1 cellular context compared by ENCODE assay signal in the genomic region with DNA sequence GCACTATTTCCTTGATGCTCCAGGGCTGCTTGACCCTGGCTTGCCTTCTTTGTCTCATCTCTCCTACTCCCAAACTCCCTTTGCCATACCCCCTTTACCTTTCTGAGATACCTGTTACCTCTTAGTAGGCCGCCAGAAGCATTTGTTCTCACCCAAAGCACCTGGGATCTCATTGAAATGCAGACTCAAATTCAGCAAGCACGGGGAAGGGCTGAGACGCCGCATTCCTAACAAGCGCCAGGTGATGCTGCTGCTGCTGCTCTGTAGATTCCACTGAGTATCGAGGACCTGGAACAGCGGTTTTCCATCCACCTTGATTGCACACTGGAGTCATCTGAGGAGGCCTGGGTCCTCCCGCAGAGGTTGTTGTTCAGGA.
TF ChIP-seq lines count a peak whose summit lies in the region.

No MANE protein-coding gene starts in this region.

TF ChIP-seq in GM12878, 131 proteins besides CTCF, POLR2A, EP300 and RAD21:
- TF ChIP-seq NR2F1 (conservative IDR thresholded peaks at IDR 0.05) (no peak), MYB (IDR thresholded peaks at IDR 0.05; ENCODE audit: borderline replicate concordance, low read depth, low read length) (no peak), EED (IDR thresholded peaks at IDR 0.05; ENCODE audit: low read depth) (no peak), POU2F2 (IDR thresholded peaks at IDR 0.05; ENCODE audit: borderline replicate concordance, low read depth, low read length) (no peak), EZH2 (IDR thresholded peaks at IDR 0.05; ENCODE audit: borderline replicate concordance, control insufficient read depth, low read depth, low read length) (no peak), SREBF1 (IDR thresholded peaks at IDR 0.05; ENCODE audit: low read length) (no peak), ZNF217 (IDR thresholded peaks at IDR 0.05) (no peak), MEF2B (IDR thresholded peaks at IDR 0.05; ENCODE audit: partially characterized antibody, poor library complexity, severe bottlenecking) (no peak), TCF12 (IDR thresholded peaks at IDR 0.05; ENCODE audit: low read depth, low read length) (no peak)
- TF ChIP-seq, protein P1, sequence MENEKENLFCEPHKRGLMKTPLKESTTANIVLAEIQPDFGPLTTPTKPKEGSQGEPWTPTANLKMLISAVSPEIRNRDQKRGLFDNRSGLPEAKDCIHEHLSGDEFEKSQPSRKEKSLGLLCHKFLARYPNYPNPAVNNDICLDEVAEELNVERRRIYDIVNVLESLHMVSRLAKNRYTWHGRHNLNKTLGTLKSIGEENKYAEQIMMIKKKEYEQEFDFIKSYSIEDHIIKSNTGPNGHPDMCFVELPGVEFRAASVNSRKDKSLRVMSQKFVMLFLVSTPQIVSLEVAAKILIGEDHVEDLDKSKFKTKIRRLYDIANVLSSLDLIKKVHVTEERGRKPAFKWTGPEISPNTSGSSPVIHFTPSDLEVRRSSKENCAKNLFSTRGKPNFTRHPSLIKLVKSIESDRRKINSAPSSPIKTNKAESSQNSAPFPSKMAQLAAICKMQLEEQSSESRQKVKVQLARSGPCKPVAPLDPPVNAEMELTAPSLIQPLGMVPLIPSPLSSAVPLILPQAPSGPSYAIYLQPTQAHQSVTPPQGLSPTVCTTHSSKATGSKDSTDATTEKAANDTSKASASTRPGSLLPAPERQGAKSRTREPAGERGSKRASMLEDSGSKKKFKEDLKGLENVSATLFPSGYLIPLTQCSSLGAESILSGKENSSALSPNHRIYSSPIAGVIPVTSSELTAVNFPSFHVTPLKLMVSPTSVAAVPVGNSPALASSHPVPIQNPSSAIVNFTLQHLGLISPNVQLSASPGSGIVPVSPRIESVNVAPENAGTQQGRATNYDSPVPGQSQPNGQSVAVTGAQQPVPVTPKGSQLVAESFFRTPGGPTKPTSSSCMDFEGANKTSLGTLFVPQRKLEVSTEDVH (IDR thresholded peaks at IDR 0.05; ENCODE audit: low read depth, partially characterized antibody): no peak
- TF ChIP-seq, protein P2, sequence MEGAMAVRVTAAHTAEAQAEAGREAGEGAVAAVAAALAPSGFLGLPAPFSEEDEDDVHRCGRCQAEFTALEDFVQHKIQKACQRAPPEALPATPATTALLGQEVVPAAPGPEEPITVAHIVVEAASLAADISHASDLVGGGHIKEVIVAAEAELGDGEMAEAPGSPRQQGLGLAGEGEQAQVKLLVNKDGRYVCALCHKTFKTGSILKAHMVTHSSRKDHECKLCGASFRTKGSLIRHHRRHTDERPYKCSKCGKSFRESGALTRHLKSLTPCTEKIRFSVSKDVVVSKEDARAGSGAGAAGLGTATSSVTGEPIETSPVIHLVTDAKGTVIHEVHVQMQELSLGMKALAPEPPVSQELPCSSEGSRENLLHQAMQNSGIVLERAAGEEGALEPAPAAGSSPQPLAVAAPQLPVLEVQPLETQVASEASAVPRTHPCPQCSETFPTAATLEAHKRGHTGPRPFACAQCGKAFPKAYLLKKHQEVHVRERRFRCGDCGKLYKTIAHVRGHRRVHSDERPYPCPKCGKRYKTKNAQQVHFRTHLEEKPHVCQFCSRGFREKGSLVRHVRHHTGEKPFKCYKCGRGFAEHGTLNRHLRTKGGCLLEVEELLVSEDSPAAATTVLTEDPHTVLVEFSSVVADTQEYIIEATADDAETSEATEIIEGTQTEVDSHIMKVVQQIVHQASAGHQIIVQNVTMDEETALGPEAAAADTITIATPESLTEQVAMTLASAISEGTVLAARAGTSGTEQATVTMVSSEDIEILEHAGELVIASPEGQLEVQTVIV (IDR thresholded peaks at IDR 0.05; ENCODE audit: borderline replicate concordance, partially characterized antibody): no peak
TF ChIP-seq in GM12878: peak in this region for 0.
